Comparison of ENCODE assay signal across 14 cellular contexts in genomic region chr6:142821860-142822259, GRCh38.
DNase-seq lines count a peak whose midpoint lies in the region; ATAC-seq and TF ChIP-seq lines count a peak whose summit lies in the region.
"Had no signal": no experiment of that assay in that cellular context is flagged by ENCODE, and none has a peak within 500 bp of the region (broad histone marks: within the 10 kb centered on the region; RNA-seq: fewer than 3 reads in every experiment).

No MANE protein-coding gene starts in this region.

- peaks cover 25% of the 10 kb centered on the region for H3K36me3 Mint-ChIP-seq in CD8-positive, alpha-beta T cell
- peaks cover 16% of the 10 kb centered on the region for H3K36me3 Mint-ChIP-seq in activated naive CD8-positive, alpha-beta T cell treated with anti-CD3 and anti-CD28 coated beads, Interleukin-2, amount 10 ng/mL, durations not matched to agents 7 days and 5 days
- H3K36me3 Mint-ChIP-seq in naive B cell, result peaks cover 0 to 9% of the 10 kb centered on the region in 2 donors
- H3K36me3 Mint-ChIP-seq: WTC11 had no signal

- no peaks in the 10 kb centered on the region for H3K9me3 ChIP-seq in CD8-positive, alpha-beta T cell (ENCODE audit: low read length)
- H3K9me3 ChIP-seq in PC-9 (ENCODE audit: insufficient read depth, low read depth), result no peaks in the 10 kb centered on the region
- H3K9me3 ChIP-seq: thoracic aorta had no signal

- BruUV-seq in PC-9 (replicated peaks; lab: Mats Ljungman, UMichigan), result no TSS peak

- ATAC-seq in CD8-positive, alpha-beta T cell, result no peak
- ATAC-seq in HG03342 (IDR thresholded peaks at IDR 0.05; ENCODE audit: unreplicated experiment), result peak; percentile 2
- ATAC-seq in activated naive CD8-positive, alpha-beta T cell treated with anti-CD3 and anti-CD28 coated beads, Interleukin-2, amount 10 ng/mL, durations not matched to agents 7 days and 5 days (ENCODE audit: low read depth), result no peak
- no peak for ATAC-seq in naive B cell (ENCODE audit: low read depth in 2 of 2)
- ATAC-seq in GM21515 (IDR thresholded peaks at IDR 0.05; ENCODE audit: unreplicated experiment), result no peak

- POLR2A ChIA-PET in CD8-positive, alpha-beta T cell (lab: Charles Lee), result no interaction called here
- POLR2A ChIA-PET in activated naive CD8-positive, alpha-beta T cell treated with anti-CD3 and anti-CD28 coated beads, Interleukin-2, amount 10 ng/mL, durations not matched to agents 7 days and 5 days (lab: Charles Lee), result no interaction called here
- POLR2A ChIA-PET in PC-9 (lab: Charles Lee; ENCODE audit: unreplicated experiment), result no interaction called here

- no peaks in the 10 kb centered on the region for H3K27me3 Mint-ChIP-seq in CD8-positive, alpha-beta T cell (ENCODE audit: low read depth)
- no peaks in the 10 kb centered on the region for H3K27me3 Mint-ChIP-seq in activated naive CD8-positive, alpha-beta T cell treated with anti-CD3 and anti-CD28 coated beads, Interleukin-2, amount 10 ng/mL, durations not matched to agents 7 days and 5 days
- no peaks in the 10 kb centered on the region for H3K27me3 Mint-ChIP-seq in naive B cell

- CTCF ChIA-PET in CD8-positive, alpha-beta T cell (lab: Charles Lee), result no interaction called here
- CTCF ChIA-PET in PC-9 (lab: Charles Lee), result no interaction called here

- no peak overlapping the region for H3K4me3 ChIP-seq in CD8-positive, alpha-beta T cell (ENCODE audit: low read depth, low read length)
- H3K4me3 ChIP-seq in PC-9, result no peak overlapping the region
- H3K4me3 ChIP-seq: thoracic aorta had no signal

- H2AFZ ChIP-seq in PC-9, result no peak overlapping the region

- no peak for TF ChIP-seq CTCF in CD8-positive, alpha-beta T cell (IDR thresholded peaks at IDR 0.05)
- TF ChIP-seq CTCF in PC-9 (conservative IDR thresholded peaks at IDR 0.05), result no peak

- H3K27me3 ChIP-seq in CD8-positive, alpha-beta T cell (ENCODE audit: insufficient read depth, low read length), result no peaks in the 10 kb centered on the region
- H3K27me3 ChIP-seq in PC-9 (ENCODE audit: insufficient read depth, low read depth), result no peaks in the 10 kb centered on the region

- H3K4me3 Mint-ChIP-seq in CD8-positive, alpha-beta T cell, result no peak overlapping the region
- no peak overlapping the region for H3K4me3 Mint-ChIP-seq in activated naive CD8-positive, alpha-beta T cell treated with anti-CD3 and anti-CD28 coated beads, Interleukin-2, amount 10 ng/mL, durations not matched to agents 7 days and 5 days
- peak overlapping the region in 3 of 8 donors; percentile 10 to 39 (median 30) for H3K4me3 Mint-ChIP-seq in naive B cell
- H3K4me3 Mint-ChIP-seq: WTC11 had no signal

- no peaks in the 10 kb centered on the region for H3K36me3 ChIP-seq in CD8-positive, alpha-beta T cell (ENCODE audit: insufficient read depth, low read length)
- 0 out of 2 replicates have a peak, but pooled peaks cover 6% of the 10 kb centered on the region for H3K36me3 ChIP-seq in PC-9 (ENCODE audit: low read depth)
- H3K36me3 ChIP-seq: thoracic aorta had no signal

- no peaks in the 10 kb centered on the region for H3F3A ChIP-seq in PC-9 (ENCODE audit: insufficient read depth, low read depth)

- no peaks in the 10 kb centered on the region for H3K9me3 Mint-ChIP-seq in CD8-positive, alpha-beta T cell
- H3K9me3 Mint-ChIP-seq in activated naive CD8-positive, alpha-beta T cell treated with anti-CD3 and anti-CD28 coated beads, Interleukin-2, amount 10 ng/mL, durations not matched to agents 7 days and 5 days, result no peaks in the 10 kb centered on the region
- H3K9me3 Mint-ChIP-seq in naive B cell, result peaks cover 0 to 4% (median 0%) of the 10 kb centered on the region in 7 donors
- H3K9me3 Mint-ChIP-seq: WTC11 had no signal

- no peak overlapping the region for H3K27ac ChIP-seq in CD8-positive, alpha-beta T cell (ENCODE audit: low read depth, low read length)
- no peak overlapping the region for H3K27ac ChIP-seq in PC-9

- H3K4me1 ChIP-seq in CD8-positive, alpha-beta T cell (ENCODE audit: insufficient read depth, low read length), result peaks cover 41% of the 10 kb centered on the region
- no peaks in the 10 kb centered on the region; the same call in 1 of the 2 replicates for H3K4me1 ChIP-seq in PC-9 (replicated peaks; ENCODE audit: insufficient read depth)

- H3K4me1 Mint-ChIP-seq in CD8-positive, alpha-beta T cell (ENCODE audit: low read depth), result peaks cover 75% of the 10 kb centered on the region
- peaks cover 51% of the 10 kb centered on the region for H3K4me1 Mint-ChIP-seq in activated naive CD8-positive, alpha-beta T cell treated with anti-CD3 and anti-CD28 coated beads, Interleukin-2, amount 10 ng/mL, durations not matched to agents 7 days and 5 days
- H3K4me1 Mint-ChIP-seq in naive B cell, result peaks cover 38 to 69% (median 67%) of the 10 kb centered on the region in 3 donors

- no peaks in the 10 kb centered on the region for H3K9me2 ChIP-seq in PC-9 (ENCODE audit: insufficient read depth)

- H4K20me1 ChIP-seq in PC-9 (ENCODE audit: insufficient read depth), result no peaks in the 10 kb centered on the region

- no peak for DNase-seq in CD8-positive, alpha-beta T cell
- no peak for DNase-seq in activated naive CD8-positive, alpha-beta T cell treated with anti-CD3 and anti-CD28 coated beads, Interleukin-2, amount 10 ng/mL, durations not matched to agents 7 days and 5 days
- DNase-seq in naive B cell, result no peak
- DNase-seq in T1000 (lab: John Stamatoyannopoulos, UW), result no peak
- no peak for DNase-seq in superior temporal gyrus (ENCODE audit: extremely low spot score)
- DNase-seq in PC-9, result no peak
- DNase-seq: aorta; DMS53; NCI-H187; stimulated activated CD4-positive, alpha-beta T cell treated with anti-CD3 and anti-CD28 coated beads, Interleukin-4, amount 100 ng/mL, for 24 hours had no signal

- H3K79me2 ChIP-seq in PC-9 (ENCODE audit: low read depth), result no peaks in the 10 kb centered on the region

- peak overlapping the region; percentile 96 for H3K27ac Mint-ChIP-seq in CD8-positive, alpha-beta T cell
- H3K27ac Mint-ChIP-seq in activated naive CD8-positive, alpha-beta T cell treated with anti-CD3 and anti-CD28 coated beads, Interleukin-2, amount 10 ng/mL, durations not matched to agents 7 days and 5 days, result peak overlapping the region; percentile 38
- H3K27ac Mint-ChIP-seq in naive B cell, result peak overlapping the region; percentile 82 to 97 (median 92)

- intact Hi-C loops in CD8-positive, alpha-beta T cell (cut with DNase I, micrococcal nuclease), result loop anchor here in 1 of 2 experiments (1.0 to 5.0 kb wide), 4 partner anchors 8 to 40 kb away; no protein-coding TSS in a partner anchor
- intact Hi-C loops in PC-9 (cut with micrococcal nuclease; ENCODE audit: unreplicated experiment), result no loop called here

- no peak overlapping the region for H3K4me2 ChIP-seq in PC-9

Comparison
In these comparisons a context has a peak if more than half of its experiments do, and no peak if none do; other contexts are left out.
1. H3K27ac Mint-ChIP-seq: peak in every context shown above with its lines; median percentile 96 in CD8-positive, alpha-beta T cell; 92 in naive B cell; 38 in activated naive CD8-positive, alpha-beta T cell treated with anti-CD3 and anti-CD28 coated beads, Interleukin-2, amount 10 ng/mL, durations not matched to agents 7 days and 5 days.